In genomic region chr1:223715710-223716103, GRCh38 we compare ENCODE assay signal across 10 cellular contexts. TPM values are rescaled to one million over a fixed set of nuclear protein-coding genes. Genes with fewer than 3 reads are reported as not detected.
DNase-seq lines count a peak whose midpoint lies in the region; ATAC-seq and TF ChIP-seq lines count a peak whose summit lies in the region.
"Had no signal": no experiment of that assay in that cellular context is flagged by ENCODE, and none has a peak within 500 bp of the region (broad histone marks: within the 10 kb centered on the region; RNA-seq: fewer than 3 reads in every experiment).

No MANE protein-coding gene starts in this region.

- H3K9me3 Mint-ChIP-seq in activated B cell treated with CpG ODN at 0.5 μM for 24 hours, result no peaks in the 10 kb centered on the region

- H3K9me3 ChIP-seq in ES-I3 (ENCODE audit: control insufficient read depth, insufficient read depth, low read length), result no peaks in the 10 kb centered on the region
- no peaks in the 10 kb centered on the region for H3K9me3 ChIP-seq in esophagus muscularis mucosa
- no peaks in the 10 kb centered on the region for H3K9me3 ChIP-seq in WERI-Rb-1 (ENCODE audit: severe bottlenecking)
- H3K9me3 ChIP-seq: SJSA1 had no signal

- intact Hi-C loops in activated B cell treated with CpG ODN at 0.5 μM for 24 hours (cut with micrococcal nuclease) (no loop called here), esophagus muscularis mucosa (cut with DNase I) (no loop called here), Right ventricle myocardium superior (cut with DNase I) (no loop called here)

- H3K27me3 ChIP-seq in esophagus muscularis mucosa, result no peaks in the 10 kb centered on the region
- H3K27me3 ChIP-seq in WERI-Rb-1 (ENCODE audit: insufficient read depth, low read depth, severe bottlenecking), result no peaks in the 10 kb centered on the region
- H3K27me3 ChIP-seq: SJSA1 had no signal

- TF ChIP-seq CTCF in activated B cell treated with CpG ODN at 0.5 μM for 24 hours (IDR thresholded peaks at IDR 0.05) (no peak), esophagus muscularis mucosa (IDR thresholded peaks at IDR 0.05) (no peak), WERI-Rb-1 (IDR thresholded peaks at IDR 0.05; ENCODE audit: low read depth, low read length) (no peak), GM10266 (IDR thresholded peaks at IDR 0.05; ENCODE audit: control insufficient read depth, insufficient read depth, low read depth, missing control alignments) (no peak)

- H3K36me3 ChIP-seq in ES-I3 (ENCODE audit: insufficient read depth, low read length) (peaks cover 2% of the 10 kb centered on the region; the same call in 1 of the 2 replicates), esophagus muscularis mucosa (peaks cover 0 to 45% (median 36%) of the 10 kb centered on the region in 4 donors), WERI-Rb-1 (no peaks in the 10 kb centered on the region)

- H3K36me3 Mint-ChIP-seq in activated B cell treated with CpG ODN at 0.5 μM for 24 hours (ENCODE audit: low read depth), result peaks cover 23% of the 10 kb centered on the region

- H3K9ac ChIP-seq in ES-I3 (ENCODE audit: low read depth, low read length), result peak overlapping the region; percentile 9; the same call in 1 of the 2 replicates

- no peak for TF ChIP-seq POLR2A in esophagus muscularis mucosa (IDR thresholded peaks at IDR 0.05; ENCODE audit: low read depth)

- peak overlapping the region; percentile 68 to 98 (median 76) for H3K27ac ChIP-seq in esophagus muscularis mucosa (replicated peaks in 1 of 4)
- H3K27ac ChIP-seq in WERI-Rb-1, result no peak overlapping the region

- peaks cover 53% of the 10 kb centered on the region for H3K4me1 ChIP-seq in ES-I3 (ENCODE audit: insufficient read depth, low read length)
- H3K4me1 ChIP-seq in esophagus muscularis mucosa, result peaks cover 58 to 92% (median 86%) of the 10 kb centered on the region in 4 donors

- no peak for TF ChIP-seq EP300 in esophagus muscularis mucosa (IDR thresholded peaks at IDR 0.05)

- 30% methylated on average over 3 of the region's 3 CpGs for WGBS in esophagus muscularis mucosa

- H3K27ac Mint-ChIP-seq in activated B cell treated with CpG ODN at 0.5 μM for 24 hours, result peak overlapping the region; percentile 90

- no peak overlapping the region for H3K4me3 Mint-ChIP-seq in activated B cell treated with CpG ODN at 0.5 μM for 24 hours

- no peak for DNase-seq in activated B cell treated with CpG ODN at 0.5 μM for 24 hours
- DNase-seq in esophagus muscularis mucosa (ENCODE audit: extremely low spot score), result no peak
- no peak for DNase-seq in skeletal muscle cell (ENCODE audit: low read depth)
- DNase-seq in SHP77 treated with DMSO at 0.1 percent for 48 hours (lab: John Stamatoyannopoulos, UW), result no peak
- no peak for DNase-seq in WERI-Rb-1
- DNase-seq in GM10266 (ENCODE audit: extremely low spot score), result no peak
- DNase-seq in Right ventricle myocardium superior, result no peak

- ATAC-seq in activated B cell treated with CpG ODN at 0.5 μM for 24 hours (ENCODE audit: low read depth) (no peak), Right ventricle myocardium superior (ENCODE audit: poor library complexity) (no peak)

- H3K27me3 Mint-ChIP-seq in activated B cell treated with CpG ODN at 0.5 μM for 24 hours, result no peaks in the 10 kb centered on the region

- POLR2A ChIA-PET in activated B cell treated with CpG ODN at 0.5 μM for 24 hours (lab: Charles Lee), result interaction anchor here (1.4 kb wide), 1 partner anchor 11 kb away, joined by 9 read pairs; no protein-coding TSS in a partner anchor

- CTCF ChIA-PET in activated B cell treated with CpG ODN at 0.5 μM for 24 hours (lab: Charles Lee), result interaction anchor here (1.1 to 1.5 kb wide), 3 partner anchors 10 to 35 kb away, joined by 3 to 12 read pairs (median 5); no protein-coding TSS in a partner anchor

- H3K4me1 Mint-ChIP-seq in activated B cell treated with CpG ODN at 0.5 μM for 24 hours, result peaks cover 64% of the 10 kb centered on the region

- peak overlapping the region in 3 of 4 donors; percentile 3 to 34 (median 16) for H3K4me3 ChIP-seq in esophagus muscularis mucosa
- peak overlapping the region; percentile 35 for H3K4me3 ChIP-seq in skeletal muscle cell (ENCODE audit: low read depth, low read length)
- H3K4me3 ChIP-seq in WERI-Rb-1 (ENCODE audit: low read depth, low read length), result no peak overlapping the region
- H3K4me3 ChIP-seq: SJSA1 had no signal

RNA-seq across cellular contexts. Expression of gene CAPN2, which starts 3.4 kb away (rescaled TPM):
- total RNA-seq in activated B cell treated with CpG ODN at 0.5 μM for 24 hours, result 50.7 and 62.6 TPM in 2 replicates
- total RNA-seq in esophagus muscularis mucosa, result 100 to 1,000 TPM in 3 of 4 donors, 10 to 100 TPM in 1; 91.9 to 231 (median 161) TPM
- 72.6 TPM for total RNA-seq in Right ventricle myocardium superior

RNA-seq across cellular contexts. Expression of gene CAPN8, which starts 50.2 kb away (rescaled TPM):
- not detected in 2 replicates for total RNA-seq in activated B cell treated with CpG ODN at 0.5 μM for 24 hours
- 1 to 10 TPM in 1 of 4 donors, not detected in 3; 1.0 TPM for total RNA-seq in esophagus muscularis mucosa
- not detected for total RNA-seq in Right ventricle myocardium superior
- total RNA-seq: SJSA1, temporal lobe had no signal
